9 cellular contexts compared by ENCODE assay signal in genomic region chr6:31680226-31680840, GRCh38. TPM values are rescaled to one million over a fixed set of nuclear protein-coding genes. Genes with fewer than 3 reads are reported as not detected.
DNase-seq lines count a peak whose midpoint lies in the region; ATAC-seq, FAIRE-seq and TF ChIP-seq lines count a peak whose summit lies in the region.
"Had no signal": no experiment of that assay in that cellular context is flagged by ENCODE, and none has a peak within 500 bp of the region (broad histone marks: within the 10 kb centered on the region; RNA-seq: fewer than 3 reads in every experiment).

No MANE protein-coding gene starts in this region.

- TF ChIP-seq CTCF in WTC11 (IDR thresholded peaks at IDR 0.05) (no peak), fibroblast of the aortic adventitia (IDR thresholded peaks at IDR 0.05; ENCODE audit: insufficient read depth, low read length) (no peak)

- H3K36me3 ChIP-seq in skeletal muscle tissue (ENCODE audit: control insufficient read depth in 3 of 3, insufficient read depth in 3 of 3, low read length in 3 of 3): peaks cover 1 to 7% (median 4%) of the 10 kb centered on the region in 3 donors

- peak overlapping the region; percentile 7 for H3K4me3 ChIP-seq in fibroblast of the aortic adventitia (ENCODE audit: low read depth, low read length)
- peak overlapping the region; percentile 74 to 81 (median 81) for H3K4me3 ChIP-seq in skeletal muscle tissue (ENCODE audit: low read length in 3 of 3)

- intact Hi-C loops in left colon (cut with DNase I, micrococcal nuclease): loop anchor here in 1 of 2 donors (5.0 kb wide), 1 partner anchor 87 kb away; no protein-coding TSS in a partner anchor

- peak overlapping the region; percentile 57 to 80 (median 78) for H3K9ac ChIP-seq in skeletal muscle tissue (ENCODE audit: low read depth in 1 of 3, low read length in 3 of 3)

- no peaks in the 10 kb centered on the region for H3K36me3 Mint-ChIP-seq in WTC11

- H3K4me1 ChIP-seq in skeletal muscle tissue (ENCODE audit: control insufficient read depth in 3 of 3, insufficient read depth in 3 of 3, low read length in 3 of 3): peaks cover 15 to 25% (median 18%) of the 10 kb centered on the region in 3 donors

- peak overlapping the region; percentile 89 for H3K4me3 Mint-ChIP-seq in WTC11

- no peak overlapping the region for H3K27ac Mint-ChIP-seq in WTC11

- H3K9me3 Mint-ChIP-seq in WTC11: no peaks in the 10 kb centered on the region

- CTCF ChIA-PET in WTC11 (lab: Charles Lee): interaction anchor here (0.5 to 2.8 kb wide), 18 partner anchors 9 to 272 kb away, joined by 3 to 26 read pairs (median 8); partner anchors contain the start of genes ABHD16A, DDAH2, LSM2 and MSH5

- FAIRE-seq in H54 (lab: Jason Lieb, UNC): no peak
- FAIRE-seq: kidney had no signal

- no peak for ATAC-seq in WTC11
- no peak for ATAC-seq in left colon
- no peak for ATAC-seq in HG03565 (IDR thresholded peaks at IDR 0.05; ENCODE audit: unreplicated experiment)
- ATAC-seq in HG03571 (IDR thresholded peaks at IDR 0.05; ENCODE audit: unreplicated experiment): no peak

- POLR2A ChIA-PET in WTC11 (lab: Charles Lee): interaction anchor here (0.5 to 1.5 kb wide), 2 partner anchors 183 to 186 kb away, joined by 3 to 4 read pairs; partner anchors contain the start of gene NEU1

- no peaks in the 10 kb centered on the region for H3K9me3 ChIP-seq in skeletal muscle tissue (ENCODE audit: control insufficient read depth in 3 of 3, low read length in 3 of 3)

- no peak for TF ChIP-seq POLR2A in H54 (IDR thresholded peaks at IDR 0.05; ENCODE audit: low read depth, low read length)

- peaks cover 24% of the 10 kb centered on the region for H3K27me3 Mint-ChIP-seq in WTC11 (ENCODE audit: low read depth)

- peak overlapping the region; percentile 28 for H3K27ac ChIP-seq in skeletal muscle tissue (ENCODE audit: low read depth, low read length)

- peaks cover 16% of the 10 kb centered on the region for H3K4me1 Mint-ChIP-seq in WTC11

- H3K27me3 ChIP-seq in skeletal muscle tissue (ENCODE audit: control insufficient read depth in 3 of 3, insufficient read depth in 3 of 3, low read length in 3 of 3): no peaks in the 10 kb centered on the region

- peak; percentile 69 for DNase-seq in H54 (ENCODE audit: insufficient read length, low spot score)
- no peak for DNase-seq in WTC11 (ENCODE audit: low spot score)
- no peak for DNase-seq in fibroblast of the aortic adventitia (ENCODE audit: low read depth)
- DNase-seq in NOMO-1 treated with DMSO at 0.1 percent for 48 hours (lab: John Stamatoyannopoulos, UW; ENCODE audit: unreplicated experiment): no peak
- no peak for DNase-seq in left colon

TF ChIP-seq in WTC11, 78 proteins besides CTCF, POLR2A, EP300 and RAD21:
- TF ChIP-seq TCF7 (CRISPR knock-in tag; IDR thresholded peaks at IDR 0.05; ENCODE audit: low read depth) (no peak), EMX1 (CRISPR knock-in tag; IDR thresholded peaks at IDR 0.05) (no peak), NR2C2 (CRISPR knock-in tag; IDR thresholded peaks at IDR 0.05) (no peak)
TF ChIP-seq in WTC11: peak in this region for 0.

RNA-seq across cellular contexts. Expression of gene LY6G5C, which starts 0.5 kb away (rescaled TPM):
- total RNA-seq in WTC11 (2021) (0.98 to 1.6 TPM (median 1.0 TPM) in 3 replicates), fibroblast of the aortic adventitia (ENCODE audit: low replicate concordance) (1.1 TPM in 1 of 2 replicates, not detected in the other), skeletal muscle tissue (not detected), left colon (1 to 10 TPM; 1.6 to 2.5 TPM)

RNA-seq across cellular contexts. Expression of gene LY6G5B, which starts 10.6 kb away (rescaled TPM):
- total RNA-seq in WTC11 (2021) (10.7 to 15.7 TPM (median 11.0 TPM) in 3 replicates), fibroblast of the aortic adventitia (ENCODE audit: low replicate concordance) (2.8 and 4.5 TPM in 2 replicates), skeletal muscle tissue (2.6 TPM), left colon (1 to 10 TPM; 8.7 to 9.9 TPM)

RNA-seq across cellular contexts. Expression of gene CSNK2B, which starts 14.5 kb away (rescaled TPM):
- total RNA-seq in WTC11 (2021): 153 to 183 TPM (median 161 TPM) in 3 replicates
- 134 and 214 TPM in 2 replicates for total RNA-seq in fibroblast of the aortic adventitia (ENCODE audit: low replicate concordance)
- 68.4 TPM for total RNA-seq in skeletal muscle tissue
- total RNA-seq in left colon: 100 to 1,000 TPM; 137 to 155 TPM

RNA-seq across cellular contexts. Expression of gene GPANK1, which starts 15.5 kb away (rescaled TPM):
- total RNA-seq in WTC11 (2021) (24.3 to 29.1 TPM (median 26.4 TPM) in 3 replicates), fibroblast of the aortic adventitia (ENCODE audit: low replicate concordance) (19.9 and 69.8 TPM in 2 replicates), skeletal muscle tissue (16.2 TPM), left colon (10 to 100 TPM; 11.1 to 15.2 TPM)

RNA-seq across cellular contexts. Expression of gene C6orf47, which starts 19.8 kb away (rescaled TPM):
- 14.0 to 16.3 TPM (median 14.3 TPM) in 3 replicates for total RNA-seq in WTC11 (2021)
- total RNA-seq in fibroblast of the aortic adventitia (ENCODE audit: low replicate concordance): 18.4 and 26.3 TPM in 2 replicates
- 18.3 TPM for total RNA-seq in skeletal muscle tissue
- total RNA-seq in left colon: 10 to 100 TPM; 35.7 to 36.3 TPM
